In genomic region chr10:71878327-71879034, GRCh38 we compare ENCODE assay signal across 10 cellular contexts. TPM values are rescaled to one million over a fixed set of nuclear protein-coding genes. Genes with fewer than 3 reads are reported as not detected.
DNase-seq lines count a peak whose midpoint lies in the region; FAIRE-seq and TF ChIP-seq lines count a peak whose summit lies in the region.
"Had no signal": no experiment of that assay in that cellular context is flagged by ENCODE, and none has a peak within 500 bp of the region (broad histone marks: within the 10 kb centered on the region; RNA-seq: fewer than 3 reads in every experiment).

No MANE protein-coding gene starts in this region.

- TF ChIP-seq CTCF in CD14-positive monocyte (IDR thresholded peaks at IDR 0.05) = no peak
- no peak for TF ChIP-seq CTCF in HL-60 (IDR thresholded peaks at IDR 0.05; ENCODE audit: insufficient read depth, low read length)

- H3K27ac ChIP-seq in HL-60 (replicated peaks) = peak overlapping the region; percentile 59
- no peak overlapping the region for H3K27ac ChIP-seq in small intestine (ENCODE audit: low read depth in 1 of 2, low read length in 1 of 2)
- H3K27ac ChIP-seq: PC-9 had no signal

- H3K4me3 ChIP-seq in HL-60 (replicated peaks; ENCODE audit: insufficient read depth, low read length) (no peak overlapping the region), small intestine (ENCODE audit: low read depth in 1 of 2, low read length in 2 of 2) (no peak overlapping the region)
- H3K4me3 ChIP-seq: PC-9 had no signal

- peak overlapping the region; percentile 69 to 92 (median 81) for H3K27ac Mint-ChIP-seq in CD14-positive monocyte
- H3K27ac Mint-ChIP-seq in T-helper 2 cell treated with Interferon-gamma antibody and Interleukin-4, amounts not matched to agents 5 μg/mL and 100 μg/mL, for 36 hours = peak overlapping the region; percentile 63

- no peaks in the 10 kb centered on the region for H3K9me3 ChIP-seq in small intestine (ENCODE audit: control insufficient read depth, low read depth)

- no peak for FAIRE-seq in small intestine (lab: Jason Lieb, UNC)
- no peak for FAIRE-seq in HTR-8/SVneo (lab: Jason Lieb, UNC)
- FAIRE-seq: endometrium had no signal

- H3K36me3 ChIP-seq in small intestine (ENCODE audit: control insufficient read depth in 2 of 2, insufficient read depth in 2 of 2, low read length in 2 of 2) = no peaks in the 10 kb centered on the region

- H3K4me3 Mint-ChIP-seq in CD14-positive monocyte = peak overlapping the region in 1 of 2 donors; percentile 53
- H3K4me3 Mint-ChIP-seq in T-helper 2 cell treated with Interferon-gamma antibody and Interleukin-4, amounts not matched to agents 5 μg/mL and 100 μg/mL, for 36 hours = no peak overlapping the region

- peaks cover 0 to 1% (median 1%) of the 10 kb centered on the region in 3 donors for H3K27me3 Mint-ChIP-seq in CD14-positive monocyte (ENCODE audit: low read depth in 3 of 3)
- no peaks in the 10 kb centered on the region for H3K27me3 Mint-ChIP-seq in T-helper 2 cell treated with Interferon-gamma antibody and Interleukin-4, amounts not matched to agents 5 μg/mL and 100 μg/mL, for 36 hours (ENCODE audit: low read depth)

- DNase-seq in CD14-positive monocyte (ENCODE audit: low spot score) (no peak), HL-60 (ENCODE audit: low read depth in 1 of 2, low spot score in 1 of 2) (peak in 1 of 2 experiments; percentile 77), islet precursor cell (peak; percentile 83), mucosa of gallbladder (ENCODE audit: low spot score) (no peak), small intestine (no peak), HTR-8/SVneo (ENCODE audit: insufficient read length, low spot score) (no peak), NCI-H146 treated with DMSO at 0.1 percent for 48 hours (lab: John Stamatoyannopoulos, UW; ENCODE audit: unreplicated experiment) (no peak)
- no peak for DNase-seq in T-helper 2 cell treated with Interferon-gamma antibody and Interleukin-4, amounts not matched to agents 5 μg/mL and 100 μg/mL, for 36 hours (ENCODE audit: low spot score)

- H3K36me3 Mint-ChIP-seq in CD14-positive monocyte = peaks cover 0 to 3% of the 10 kb centered on the region in 2 donors
- no peaks in the 10 kb centered on the region for H3K36me3 Mint-ChIP-seq in T-helper 2 cell treated with Interferon-gamma antibody and Interleukin-4, amounts not matched to agents 5 μg/mL and 100 μg/mL, for 36 hours (ENCODE audit: low read depth)

- H3K27me3 ChIP-seq in HL-60 (ENCODE audit: insufficient read depth, poor library complexity, severe bottlenecking) (no peaks in the 10 kb centered on the region), small intestine (ENCODE audit: control insufficient read depth in 2 of 2, insufficient read depth in 2 of 2, low read length in 2 of 2) (no peaks in the 10 kb centered on the region)

- peaks cover 58% of the 10 kb centered on the region for H3K4me1 Mint-ChIP-seq in CD14-positive monocyte
- H3K4me1 Mint-ChIP-seq in T-helper 2 cell treated with Interferon-gamma antibody and Interleukin-4, amounts not matched to agents 5 μg/mL and 100 μg/mL, for 36 hours (ENCODE audit: low read depth) = peaks cover 10% of the 10 kb centered on the region

- intact Hi-C loops in CD14-positive monocyte (cut with micrococcal nuclease) = no loop called here

- 35 to 50% (median 50%) methylated on average over 17 to 18 of the region's 18 CpGs for WGBS in small intestine, 3 donors

- H3K4me1 ChIP-seq in small intestine (ENCODE audit: control insufficient read depth in 2 of 2, insufficient read depth in 1 of 2, low read depth in 1 of 2, low read length in 1 of 2) = no peaks in the 10 kb centered on the region

- H3K9me3 Mint-ChIP-seq in CD14-positive monocyte = no peaks in the 10 kb centered on the region
- H3K9me3 Mint-ChIP-seq in T-helper 2 cell treated with Interferon-gamma antibody and Interleukin-4, amounts not matched to agents 5 μg/mL and 100 μg/mL, for 36 hours = no peaks in the 10 kb centered on the region

RNA-seq across cellular contexts. Expression of gene PSAP, which starts 27.4 kb away (rescaled TPM):
- 1,000 to 10,000 TPM; 7,346 to 8,673 TPM for polyA plus RNA-seq in CD14-positive monocyte
- total RNA-seq in mucosa of gallbladder = 1,332 TPM
- 100 to 1,000 TPM; 149 to 411 (median 210) TPM for polyA plus RNA-seq in small intestine

Comparison
In these comparisons a context has a peak if more than half of its experiments do, and no peak if none do; other contexts are left out.
1. RNA of gene PSAP, which starts 27.4 kb away (polyA plus RNA-seq): 7,346 to 8,673 TPM in CD14-positive monocyte; 149 to 411 TPM in small intestine; every median in the first group is over 10 times any median in the second.